1 cellular context compared by ENCODE assay signal in genomic region chr13:110726726-110727125, GRCh38.
TF ChIP-seq lines count a peak whose summit lies in the region.

No MANE protein-coding gene starts in this region.

TF ChIP-seq in GM12878, 131 proteins besides CTCF, POLR2A, EP300 and RAD21 (continued from another document):
- TF ChIP-seq CUX1 (IDR thresholded peaks at IDR 0.05; ENCODE audit: insufficient replicate concordance, low read depth, low read length), result no peak
